ENCODE assay signal across 22 cellular contexts in genomic region chr7:77270081-77270480, GRCh38.
DNase-seq lines count a peak whose midpoint lies in the region; ATAC-seq and TF ChIP-seq lines count a peak whose summit lies in the region.
"Had no signal": no experiment of that assay in that cellular context is flagged by ENCODE, and none has a peak within 500 bp of the region (broad histone marks: within the 10 kb centered on the region; RNA-seq: fewer than 3 reads in every experiment).

No MANE protein-coding gene starts in this region.

- peak overlapping the region; percentile 74 for H3K4me3 Mint-ChIP-seq in memory B cell
- peak overlapping the region; percentile 27 to 69 for H3K4me3 Mint-ChIP-seq in stimulated activated naive B cell treated with anti-CD40 and anti-IgM and Interleukin-4, amounts not matched to agents 10 μg/mL and 1 μg/mL and 100 μg/mL, for 72 hours
- no peak overlapping the region for H3K4me3 Mint-ChIP-seq in endodermal cell
- H3K4me3 Mint-ChIP-seq: CD4-positive, alpha-beta memory T cell; H9; natural killer cell; T-cell had no signal

- peak; percentile 23 for DNase-seq in choroid plexus epithelial cell (ENCODE audit: low read depth)
- no peak for DNase-seq in memory B cell (ENCODE audit: low spot score in 2 of 2)
- DNase-seq in stimulated activated naive B cell treated with anti-CD40 and anti-IgM and Interleukin-4, amounts not matched to agents 10 μg/mL and 1 μg/mL and 100 μg/mL, for 72 hours: no peak
- no peak for DNase-seq in germinal center (ENCODE audit: low spot score)
- DNase-seq in endodermal cell: no peak
- DNase-seq in islet precursor cell: no peak
- DNase-seq: activated CD4-positive, alpha-beta T cell treated with anti-CD3 and anti-CD28 coated beads for 4 hours; activated naive CD4-positive, alpha-beta T cell treated with Interleukin-2 at 50 U/mL for 16 hours; activated T-cell treated with anti-CD3 and anti-CD28 coated beads, Interleukin-2, amount 50 U/mL, for 48 hours; amniotic stem cell; CD4-positive, alpha-beta memory T cell; H9; hippocampal formation; mesendoderm; natural killer cell; NCI-H1694 treated with DMSO at 0.1 percent for 48 hours; NCI-H69; T-cell had no signal

- no peak for ATAC-seq in memory B cell (ENCODE audit: low read depth)
- no peak for ATAC-seq in stimulated activated naive B cell treated with anti-CD40 and anti-IgM and Interleukin-4, amounts not matched to agents 10 μg/mL and 1 μg/mL and 100 μg/mL, for 72 hours (replicated peaks)
- ATAC-seq in GM18858 (IDR thresholded peaks at IDR 0.05; ENCODE audit: unreplicated experiment): no peak
- ATAC-seq: K562, natural killer cell, T-cell had no signal

- no peak overlapping the region for H2AFZ ChIP-seq in KMS-11 (ENCODE audit: low read depth)
- H2AFZ ChIP-seq: parathyroid adenoma had no signal

- peaks cover 32% of the 10 kb centered on the region for H3K4me1 Mint-ChIP-seq in memory B cell
- H3K4me1 Mint-ChIP-seq in stimulated activated naive B cell treated with anti-CD40 and anti-IgM and Interleukin-4, amounts not matched to agents 10 μg/mL and 1 μg/mL and 100 μg/mL, for 72 hours: peaks cover 21 to 49% of the 10 kb centered on the region in 2 donors
- no peaks in the 10 kb centered on the region for H3K4me1 Mint-ChIP-seq in endodermal cell
- H3K4me1 Mint-ChIP-seq: CD4-positive, alpha-beta memory T cell; H9 had no signal

- H4K20me1 ChIP-seq in KMS-11 (ENCODE audit: insufficient read depth): no peaks in the 10 kb centered on the region

- H3K36me3 Mint-ChIP-seq in memory B cell: no peaks in the 10 kb centered on the region
- no peaks in the 10 kb centered on the region for H3K36me3 Mint-ChIP-seq in stimulated activated naive B cell treated with anti-CD40 and anti-IgM and Interleukin-4, amounts not matched to agents 10 μg/mL and 1 μg/mL and 100 μg/mL, for 72 hours
- H3K36me3 Mint-ChIP-seq in endodermal cell (ENCODE audit: low read depth): no peaks in the 10 kb centered on the region
- H3K36me3 Mint-ChIP-seq: natural killer cell had no signal

- H3K27ac ChIP-seq in KMS-11 (no peak overlapping the region), endodermal cell (ENCODE audit: low read depth, low read length) (no peak overlapping the region)
- H3K27ac ChIP-seq: parathyroid adenoma had no signal

- no peak overlapping the region for H3K4me3 ChIP-seq in KMS-11 (IDR thresholded peaks at IDR 0.05; ENCODE audit: insufficient read depth, low read depth, low read length)
- H3K4me3 ChIP-seq in choroid plexus epithelial cell (ENCODE audit: low read depth, low read length): no peak overlapping the region
- no peak overlapping the region for H3K4me3 ChIP-seq in endodermal cell (ENCODE audit: low read length)
- H3K4me3 ChIP-seq: K562 had no signal

- H3K4me2 ChIP-seq in KMS-11: peak overlapping the region; percentile 30

- H3K27ac Mint-ChIP-seq in memory B cell (peak overlapping the region; percentile 46), endodermal cell (no peak overlapping the region)
- peak overlapping the region; percentile 44 for H3K27ac Mint-ChIP-seq in stimulated activated naive B cell treated with anti-CD40 and anti-IgM and Interleukin-4, amounts not matched to agents 10 μg/mL and 1 μg/mL and 100 μg/mL, for 72 hours
- H3K27ac Mint-ChIP-seq: CD4-positive, alpha-beta memory T cell; H9; natural killer cell; T-cell had no signal

- H3K79me2 ChIP-seq in KMS-11 (ENCODE audit: insufficient read depth, low read depth): no peaks in the 10 kb centered on the region
- H3K79me2 ChIP-seq: parathyroid adenoma had no signal

- H3K4me1 ChIP-seq in KMS-11 (ENCODE audit: low read depth, poor library complexity, severe bottlenecking) (peaks cover 18% of the 10 kb centered on the region), endodermal cell (ENCODE audit: control insufficient read depth, insufficient read depth, low read length) (no peaks in the 10 kb centered on the region)
- H3K4me1 ChIP-seq: parathyroid adenoma had no signal

- no peaks in the 10 kb centered on the region for H3K36me3 ChIP-seq in KMS-11 (ENCODE audit: insufficient read depth)
- H3K36me3 ChIP-seq in endodermal cell (ENCODE audit: control insufficient read depth, insufficient read depth, low read length): no peaks in the 10 kb centered on the region

- H3K27me3 ChIP-seq in KMS-11 (ENCODE audit: insufficient read depth, low read depth): no peaks in the 10 kb centered on the region
- H3K27me3 ChIP-seq in endodermal cell (ENCODE audit: control insufficient read depth, insufficient read depth, low read length, poor library complexity, severe bottlenecking): no peaks in the 10 kb centered on the region

- no peaks in the 10 kb centered on the region for H3K9me3 Mint-ChIP-seq in memory B cell
- no peaks in the 10 kb centered on the region for H3K9me3 Mint-ChIP-seq in stimulated activated naive B cell treated with anti-CD40 and anti-IgM and Interleukin-4, amounts not matched to agents 10 μg/mL and 1 μg/mL and 100 μg/mL, for 72 hours
- H3K9me3 Mint-ChIP-seq in endodermal cell: no peaks in the 10 kb centered on the region
- H3K9me3 Mint-ChIP-seq: CD4-positive, alpha-beta memory T cell; H9; natural killer cell; T-cell had no signal

- WGBS in endodermal cell (ENCODE audit: insufficient coverage in 1 of 2, insufficient read length in 1 of 2), 2 experiments: 100% methylated on average over 1 of the region's 1 CpG; no CpG with 5 or more reads in 1 of the 2 experiments

- TF ChIP-seq CTCF in KMS-11 (conservative IDR thresholded peaks at IDR 0.05; ENCODE audit: low read depth, low read length): no peak
- no peak for TF ChIP-seq CTCF in choroid plexus epithelial cell (conservative IDR thresholded peaks at IDR 0.05; ENCODE audit: low read depth, low read length)
- TF ChIP-seq CTCF in endodermal cell (conservative IDR thresholded peaks at IDR 0.05): no peak

- H3K27me3 Mint-ChIP-seq in memory B cell (no peaks in the 10 kb centered on the region), endodermal cell (ENCODE audit: insufficient read depth) (no peaks in the 10 kb centered on the region)
- H3K27me3 Mint-ChIP-seq in stimulated activated naive B cell treated with anti-CD40 and anti-IgM and Interleukin-4, amounts not matched to agents 10 μg/mL and 1 μg/mL and 100 μg/mL, for 72 hours: no peaks in the 10 kb centered on the region
- H3K27me3 Mint-ChIP-seq: CD4-positive, alpha-beta memory T cell; T-cell had no signal

- no peaks in the 10 kb centered on the region for H3K9me3 ChIP-seq in endodermal cell (ENCODE audit: control insufficient read depth, low read length)

- H3K9ac ChIP-seq in KMS-11 (no peak overlapping the region), endodermal cell (ENCODE audit: extremely low read depth, low read length, poor library complexity, severe bottlenecking) (no peak overlapping the region)
- H3K9ac ChIP-seq: parathyroid adenoma had no signal
